8 cellular contexts compared by ENCODE assay signal in genomic region chr4:6019316-6020263, GRCh38. TPM values are rescaled to one million over a fixed set of nuclear protein-coding genes. Genes with fewer than 3 reads are reported as not detected.
DNase-seq lines count a peak whose midpoint lies in the region; ATAC-seq and TF ChIP-seq lines count a peak whose summit lies in the region.

No MANE protein-coding gene starts in this region.

- H3K36me3 Mint-ChIP-seq in CD14-positive monocyte, result no peaks in the 10 kb centered on the region
- H3K36me3 Mint-ChIP-seq in stimulated activated naive B cell treated with anti-CD40 and anti-IgM and Interleukin-4, amounts not matched to agents 10 μg/mL and 1 μg/mL and 100 μg/mL, for 72 hours, result no peaks in the 10 kb centered on the region
- H3K36me3 Mint-ChIP-seq in activated T-helper 17 cell treated with anti-CD3 and anti-CD28 coated beads, Interleukin-2, amount 50 U/mL, for 72 hours (ENCODE audit: low read depth), result no peaks in the 10 kb centered on the region

- TF ChIP-seq POLR2A in adrenal gland (IDR thresholded peaks at IDR 0.05), result no peak

- H3K4me1 Mint-ChIP-seq in CD14-positive monocyte, result no peaks in the 10 kb centered on the region
- H3K4me1 Mint-ChIP-seq in stimulated activated naive B cell treated with anti-CD40 and anti-IgM and Interleukin-4, amounts not matched to agents 10 μg/mL and 1 μg/mL and 100 μg/mL, for 72 hours, result no peaks in the 10 kb centered on the region
- no peaks in the 10 kb centered on the region for H3K4me1 Mint-ChIP-seq in activated T-helper 17 cell treated with anti-CD3 and anti-CD28 coated beads, Interleukin-2, amount 50 U/mL, for 72 hours

- no peak overlapping the region for H3K4me3 ChIP-seq in adrenal gland

- no peak for DNase-seq in CD14-positive monocyte (ENCODE audit: low spot score)
- DNase-seq in ELF-1 (ENCODE audit: low read depth, low spot score), result peak; percentile 88
- DNase-seq in NCI-H1105 (lab: John Stamatoyannopoulos, UW), result peak; percentile 47
- DNase-seq in adrenal gland, result peak in 6 of 7 donors; percentile 24 to 68 (median 44)
- peak; percentile 12 for DNase-seq in iPS DF 19.7 (ENCODE audit: low read depth, low spot score)
- no peak for DNase-seq in stimulated activated naive B cell treated with anti-CD40 and anti-IgM and Interleukin-4, amounts not matched to agents 10 μg/mL and 1 μg/mL and 100 μg/mL, for 72 hours
- DNase-seq in middle frontal gyrus (ENCODE audit: extremely low spot score, low spot score), result no peak

- H3K9me3 Mint-ChIP-seq in CD14-positive monocyte, result no peaks in the 10 kb centered on the region
- no peaks in the 10 kb centered on the region for H3K9me3 Mint-ChIP-seq in stimulated activated naive B cell treated with anti-CD40 and anti-IgM and Interleukin-4, amounts not matched to agents 10 μg/mL and 1 μg/mL and 100 μg/mL, for 72 hours
- H3K9me3 Mint-ChIP-seq in activated T-helper 17 cell treated with anti-CD3 and anti-CD28 coated beads, Interleukin-2, amount 50 U/mL, for 72 hours, result no peaks in the 10 kb centered on the region

- H3K27me3 Mint-ChIP-seq in CD14-positive monocyte (ENCODE audit: low read depth in 3 of 3), result peaks cover 2 to 4% (median 4%) of the 10 kb centered on the region in 3 donors
- H3K27me3 Mint-ChIP-seq in stimulated activated naive B cell treated with anti-CD40 and anti-IgM and Interleukin-4, amounts not matched to agents 10 μg/mL and 1 μg/mL and 100 μg/mL, for 72 hours, result peaks cover 18 to 19% of the 10 kb centered on the region in 2 donors
- peaks cover 12% of the 10 kb centered on the region for H3K27me3 Mint-ChIP-seq in activated T-helper 17 cell treated with anti-CD3 and anti-CD28 coated beads, Interleukin-2, amount 50 U/mL, for 72 hours

- H3K27ac Mint-ChIP-seq in CD14-positive monocyte, result no peak overlapping the region
- no peak overlapping the region for H3K27ac Mint-ChIP-seq in stimulated activated naive B cell treated with anti-CD40 and anti-IgM and Interleukin-4, amounts not matched to agents 10 μg/mL and 1 μg/mL and 100 μg/mL, for 72 hours
- H3K27ac Mint-ChIP-seq in activated T-helper 17 cell treated with anti-CD3 and anti-CD28 coated beads, Interleukin-2, amount 50 U/mL, for 72 hours, result no peak overlapping the region

- no peak overlapping the region for H3K27ac ChIP-seq in adrenal gland

- H3K4me3 Mint-ChIP-seq in CD14-positive monocyte, result no peak overlapping the region
- no peak overlapping the region for H3K4me3 Mint-ChIP-seq in stimulated activated naive B cell treated with anti-CD40 and anti-IgM and Interleukin-4, amounts not matched to agents 10 μg/mL and 1 μg/mL and 100 μg/mL, for 72 hours
- H3K4me3 Mint-ChIP-seq in activated T-helper 17 cell treated with anti-CD3 and anti-CD28 coated beads, Interleukin-2, amount 50 U/mL, for 72 hours, result no peak overlapping the region

- WGBS in adrenal gland, 4 donors, result 40 to 50% (median 43%) methylated on average over 18 to 22 of the region's 22 CpGs

- H3K9me3 ChIP-seq in adrenal gland (replicated peaks in 1 of 3), result no peaks in the 10 kb centered on the region

- peak; percentile 54 to 65 for ATAC-seq in stimulated activated naive B cell treated with anti-CD40 and anti-IgM and Interleukin-4, amounts not matched to agents 10 μg/mL and 1 μg/mL and 100 μg/mL, for 72 hours (replicated peaks)
- no peak for ATAC-seq in activated T-helper 17 cell treated with anti-CD3 and anti-CD28 coated beads, Interleukin-2, amount 50 U/mL, for 72 hours (replicated peaks)

- no peaks in the 10 kb centered on the region for H3K4me1 ChIP-seq in adrenal gland (replicated peaks in 1 of 2)

- H3K27me3 ChIP-seq in adrenal gland, result peaks cover 11% of the 10 kb centered on the region

- intact Hi-C loops in CD14-positive monocyte (cut with micrococcal nuclease) (no loop called here), adrenal gland (cut with DNase I) (no loop called here)

- no peaks in the 10 kb centered on the region for H3K36me3 ChIP-seq in adrenal gland (replicated peaks in 1 of 2)

- peak; percentile 96 for TF ChIP-seq CTCF in CD14-positive monocyte (IDR thresholded peaks at IDR 0.05)
- TF ChIP-seq CTCF in adrenal gland (IDR thresholded peaks at IDR 0.05), result peak; percentile 39 to 78 (median 62)

RNA-seq across cellular contexts. Expression of gene C4orf50, which starts 1.4 kb away (rescaled TPM):
- not detected for polyA plus RNA-seq in CD14-positive monocyte
- under 1 TPM in 4 of 8 donors, not detected in 4; 0.08 to 0.70 (median 0.63) TPM for total RNA-seq in adrenal gland
- 1 to 10 TPM in 1 of 3 donors, under 1 TPM in 2; 0.27 to 1.4 (median 0.55) TPM for polyA plus RNA-seq in adrenal gland
- 1 to 10 TPM in 1 of 2 donors, under 1 TPM in 1; 0.34 to 2.1 TPM for total RNA-seq in activated T-helper 17 cell treated with anti-CD3 and anti-CD28 coated beads, Interleukin-2, amount 50 U/mL, for 72 hours

Comparison
In these comparisons a context has a peak if more than half of its experiments do, and no peak if none do; other contexts are left out.
1. DNase-seq: peak in ELF-1 (single experiment), NCI-H1105 (single experiment), adrenal gland (6 of 7) and iPS DF 19.7 (single experiment); none in CD14-positive monocyte (single experiment), stimulated activated naive B cell treated with anti-CD40 and anti-IgM and Interleukin-4, amounts not matched to agents 10 μg/mL and 1 μg/mL and 100 μg/mL, for 72 hours (single experiment) and middle frontal gyrus (single experiment).